In genomic region chr9:137266589-137267453, GRCh38 we compare ENCODE assay signal across 21 cellular contexts. TPM values are rescaled to one million over a fixed set of nuclear protein-coding genes. Genes with fewer than 3 reads are reported as not detected.
A peak's percentile ranks its signal among the peaks of the same experiment; 100 is the strongest.
DNase-seq lines count a peak whose midpoint lies in the region; ATAC-seq, FAIRE-seq and TF ChIP-seq lines count a peak whose summit lies in the region.
"Had no signal": no experiment of that assay in that cellular context is flagged by ENCODE, and none has a peak within 500 bp of the region (broad histone marks: within the 10 kb centered on the region; RNA-seq: fewer than 3 reads in every experiment).

No MANE protein-coding gene starts in this region.

- TF ChIP-seq RAD21 in HepG2 (CRISPR knock-in tag; IDR thresholded peaks at IDR 0.05) = no peak

- no peaks in the 10 kb centered on the region for H4K20me1 ChIP-seq in DOHH2 (ENCODE audit: control insufficient read depth, insufficient read depth, low read depth, low read length)
- H4K20me1 ChIP-seq in HepG2 (ENCODE audit: insufficient read depth, low read length) = no peaks in the 10 kb centered on the region; the same call in 1 of the 2 replicates

- CTCF ChIA-PET in RWPE1 (lab: Yijun Ruan, JAX) (interaction anchor here (1.3 kb wide), 1 partner anchor 10 kb away, joined by 4 read pairs; no protein-coding TSS in a partner anchor), HepG2 (lab: Yijun Ruan, JAX; ENCODE audit: low intra/inter-chr PET ratio, low total read pairs) (no interaction called here)

- H3K27me3 ChIP-seq in DOHH2 (ENCODE audit: control insufficient read depth, low read length) (no peaks in the 10 kb centered on the region), HepG2 (ENCODE audit: control insufficient read depth in 1 of 2, insufficient read depth in 2 of 2, low read length in 2 of 2) (no peaks in the 10 kb centered on the region)

- no peaks in the 10 kb centered on the region for H3K9me2 ChIP-seq in DOHH2 (replicated peaks; ENCODE audit: control insufficient read depth, low read length)

- H3K4me2 ChIP-seq in DOHH2 (ENCODE audit: low read length) (peak overlapping the region; percentile 98), HepG2 (ENCODE audit: low read depth, low read length) (no peak overlapping the region)
- H3K4me2 ChIP-seq: PC-9 had no signal

- TF ChIP-seq CTCF in DOHH2 (IDR thresholded peaks at IDR 0.05; ENCODE audit: low read depth, low read length, poor library complexity, severe bottlenecking) = no peak
- TF ChIP-seq CTCF in RWPE1 (conservative IDR thresholded peaks at IDR 0.05; ENCODE audit: low read depth) = no peak
- TF ChIP-seq CTCF in HepG2 (CRISPR knock-in tag; IDR thresholded peaks at IDR 0.05) = no peak
- TF ChIP-seq CTCF in coronary artery (IDR thresholded peaks at IDR 0.05) = no peak

- peak overlapping the region; percentile 75 for H3K4me3 ChIP-seq in DOHH2 (ENCODE audit: low read length)
- no peak overlapping the region for H3K4me3 ChIP-seq in HepG2 (replicated peaks in 1 of 3; ENCODE audit: insufficient read depth in 1 of 3, low read depth in 2 of 3, low read length in 3 of 3)
- no peak overlapping the region for H3K4me3 ChIP-seq in coronary artery
- H3K4me3 ChIP-seq: PC-9, SK-N-MC had no signal

- POLR2A ChIA-PET in RWPE1 (lab: Yijun Ruan, JAX; ENCODE audit: low non-redundant PET) (interaction anchor here (0.6 kb wide), 1 partner anchor 12 kb away, joined by 3 read pairs; no protein-coding TSS in a partner anchor), HepG2 (lab: Yijun Ruan, JAX) (interaction anchor here (2.5 to 3.4 kb wide), 2 partner anchors 10 to 26 kb away, joined by 11 read pairs; partner anchors contain the start of genes TOR4A and TUBB4B)

- TF ChIP-seq EP300 in HepG2 (IDR thresholded peaks at IDR 0.05; ENCODE audit: low read depth in 2 of 2, low read length in 2 of 2) (no peak), HepG2 (CRISPR knock-in tag; IDR thresholded peaks at IDR 0.05; ENCODE audit: borderline replicate concordance) (no peak)

- intact Hi-C loops in HepG2 (cut with micrococcal nuclease; ENCODE audit: unreplicated experiment) = no loop called here

- no peak overlapping the region for H3K4me3 Mint-ChIP-seq in stimulated activated memory B cell treated with anti-CD40 and anti-IgM and Interleukin-4, amounts not matched to agents 10 μg/mL and 1 μg/mL and 100 μg/mL, for 72 hours
- H3K4me3 Mint-ChIP-seq: CD4-positive, alpha-beta memory T cell had no signal

- H3K9me3 ChIP-seq in DOHH2 (ENCODE audit: control insufficient read depth, insufficient read depth, low read length) = no peaks in the 10 kb centered on the region
- no peaks in the 10 kb centered on the region for H3K9me3 ChIP-seq in HepG2 (ENCODE audit: low read length)

- WGBS in HepG2 (ENCODE audit: low lambda C conversion rate) = 94% methylated on average over 17 of the region's 34 CpGs

- no TSS peak for BruUV-seq in HepG2 (replicated peaks; lab: Mats Ljungman, UMichigan)

- H3K9me3 Mint-ChIP-seq in stimulated activated memory B cell treated with anti-CD40 and anti-IgM and Interleukin-4, amounts not matched to agents 10 μg/mL and 1 μg/mL and 100 μg/mL, for 72 hours = peaks cover 3% of the 10 kb centered on the region
- H3K9me3 Mint-ChIP-seq: CD4-positive, alpha-beta memory T cell; IgD-negative memory B cell had no signal

- FAIRE-seq in HepG2 (lab: Jason Lieb, UNC) = no peak
- FAIRE-seq: H54 had no signal

- peaks cover 38% of the 10 kb centered on the region for H3K4me1 Mint-ChIP-seq in stimulated activated memory B cell treated with anti-CD40 and anti-IgM and Interleukin-4, amounts not matched to agents 10 μg/mL and 1 μg/mL and 100 μg/mL, for 72 hours

- H3K79me2 ChIP-seq in DOHH2 (ENCODE audit: control insufficient read depth, low read length) = peaks cover 47% of the 10 kb centered on the region
- H3K79me2 ChIP-seq in HepG2 (ENCODE audit: insufficient read depth, low read length) = no peaks in the 10 kb centered on the region

- DNase-seq in RWPE1 (ENCODE audit: low spot score) (no peak), HepG2 (ENCODE audit: low spot score) (no peak), coronary artery (ENCODE audit: low spot score) (no peak), nucleus accumbens (lab: John Stamatoyannopoulos, UW) (no peak)
- DNase-seq: Calu3; CD4-positive, alpha-beta memory T cell; DMS53; NCI-H1417 treated with DMSO at 0.1 percent for 48 hours; NCI-H2029; NCI-H2171 treated with DMSO at 0.1 percent for 48 hours; NCI-H748 treated with DMSO at 0.1 percent for 48 hours; PC-9; Right ventricle myocardium superior had no signal

- peaks cover 25% of the 10 kb centered on the region for H3F3A ChIP-seq in DOHH2 (ENCODE audit: control insufficient read depth, insufficient read depth)

- in situ Hi-C loops in HepG2 (cut with HindIII; ENCODE audit: extremely low pct_ligation_motif_present, low pct_unique_long_range_greater_than_20kb) = no loop called here

- no peak for ATAC-seq in HepG2
- no peak for ATAC-seq in stimulated activated memory B cell treated with anti-CD40 and anti-IgM and Interleukin-4, amounts not matched to agents 10 μg/mL and 1 μg/mL and 100 μg/mL, for 72 hours
- ATAC-seq in HG02678 (IDR thresholded peaks at IDR 0.05; ENCODE audit: unreplicated experiment) = no peak

- peak overlapping the region; percentile 84 for H3K27ac ChIP-seq in DOHH2 (ENCODE audit: low read depth, low read length)
- peak overlapping the region; percentile 94 for H3K27ac ChIP-seq in RWPE1
- no peak overlapping the region for H3K27ac ChIP-seq in HepG2 (ENCODE audit: extremely low read length, insufficient read depth, low read length)
- no peak overlapping the region for H3K27ac ChIP-seq in coronary artery
- H3K27ac ChIP-seq: SK-N-MC had no signal

- H3K4me1 ChIP-seq in DOHH2 (ENCODE audit: control insufficient read depth, low read length) (peaks cover 61% of the 10 kb centered on the region), HepG2 (ENCODE audit: insufficient read depth, low read length) (peaks cover 19% of the 10 kb centered on the region)

- no peaks in the 10 kb centered on the region for H3K27me3 Mint-ChIP-seq in stimulated activated memory B cell treated with anti-CD40 and anti-IgM and Interleukin-4, amounts not matched to agents 10 μg/mL and 1 μg/mL and 100 μg/mL, for 72 hours
- H3K27me3 Mint-ChIP-seq: CD4-positive, alpha-beta memory T cell; IgD-negative memory B cell had no signal

- H3K36me3 ChIP-seq in DOHH2 (ENCODE audit: control insufficient read depth, low read length) = peaks cover 72% of the 10 kb centered on the region
- peaks cover 13 to 29% of the 10 kb centered on the region in 2 experiments; a peak in 4 of 5 replicates for H3K36me3 ChIP-seq in HepG2 (replicated peaks in 1 of 2; ENCODE audit: control insufficient read depth in 1 of 2, insufficient read depth in 2 of 2, low read length in 2 of 2)

- TF ChIP-seq POLR2A in HepG2 (IDR thresholded peaks at IDR 0.05; ENCODE audit: insufficient read depth in 1 of 2, low read depth in 2 of 2, low read length in 2 of 2) = no peak

- H3K9ac ChIP-seq in HepG2 (ENCODE audit: insufficient read depth, low read depth, low read length) = no peak overlapping the region

- no peak overlapping the region for H2AFZ ChIP-seq in HepG2 (ENCODE audit: low read length)
- H2AFZ ChIP-seq: PC-9 had no signal

- peaks cover 48% of the 10 kb centered on the region for H3K36me3 Mint-ChIP-seq in stimulated activated memory B cell treated with anti-CD40 and anti-IgM and Interleukin-4, amounts not matched to agents 10 μg/mL and 1 μg/mL and 100 μg/mL, for 72 hours

- H3K27ac Mint-ChIP-seq in stimulated activated memory B cell treated with anti-CD40 and anti-IgM and Interleukin-4, amounts not matched to agents 10 μg/mL and 1 μg/mL and 100 μg/mL, for 72 hours = peak overlapping the region; percentile 76
- H3K27ac Mint-ChIP-seq: CD4-positive, alpha-beta memory T cell had no signal

RNA-seq across cellular contexts. Expression of gene TOR4A, which starts 10.7 kb away (rescaled TPM):
- 7.0 and 14.2 TPM in 2 replicates for total RNA-seq in HepG2 (2016; rRNA removed; fragmentation: Illumina TruSeq; extraction: Trizol)
- total RNA-seq in HepG2 (2016; cell fraction: cytosol; rRNA removed; fragmentation: Illumina TruSeq; extraction: Trizol; ENCODE audit: low read depth) = 1.3 and 1.5 TPM in 2 replicates
- 6.7 and 14.2 TPM in 2 replicates for total RNA-seq in HepG2 (2016; cell fraction: insoluble cytoplasmic fraction; rRNA removed; fragmentation: Illumina TruSeq; extraction: Trizol)
- total RNA-seq in HepG2 (2016; cell fraction: membrane; rRNA removed; fragmentation: Illumina TruSeq; extraction: Trizol) = 5.1 and 6.1 TPM in 2 replicates
- 10.4 and 11.5 TPM in 2 replicates for total RNA-seq in HepG2 (2016; cell fraction: nucleus; rRNA removed; fragmentation: Illumina TruSeq; extraction: Trizol)
- polyA plus RNA-seq in HepG2 (2011; rRNA removed) = 11.1 and 16.4 TPM in 2 replicates
- polyA plus RNA-seq in HepG2 (2011; cell fraction: cytosol; rRNA removed) = 14.3 and 20.7 TPM in 2 replicates
- 17.2 and 18.2 TPM in 2 replicates for polyA plus RNA-seq in HepG2 (2011; cell fraction: nucleus; rRNA removed)
- 6.6 and 10.2 TPM in 2 replicates for polyA plus RNA-seq in HepG2 (2012)
- 1.1 and 1.2 TPM in 2 replicates for polyA plus RNA-seq in HepG2 (2016; cell fraction: cytosol; fragmentation: Illumina TruSeq; extraction: Trizol; ENCODE audit: low read depth)
- 7.9 and 8.2 TPM in 2 replicates for polyA plus RNA-seq in HepG2 (2016; cell fraction: insoluble cytoplasmic fraction; fragmentation: Illumina TruSeq; extraction: Trizol; ENCODE audit: low read depth)
- 3.0 and 3.1 TPM in 2 replicates for polyA plus RNA-seq in HepG2 (2016; cell fraction: membrane; fragmentation: Illumina TruSeq; extraction: Trizol; ENCODE audit: low read depth)
- polyA plus RNA-seq in HepG2 (2016; cell fraction: nucleus; fragmentation: Illumina TruSeq; extraction: Trizol; ENCODE audit: insufficient read depth, low read depth) = 20.6 and 20.8 TPM in 2 replicates
- polyA minus RNA-seq in HepG2 (2011; rRNA and poly(A)+ RNA removed; ENCODE audit: low replicate concordance) = 13.4 and 50.2 TPM in 2 replicates
- polyA minus RNA-seq in HepG2 (2011; cell fraction: cytosol; rRNA and poly(A)+ RNA removed) = 29.6 and 30.9 TPM in 2 replicates
- 6.3 and 7.8 TPM in 2 replicates for polyA minus RNA-seq in HepG2 (2011; cell fraction: nucleus; rRNA and poly(A)+ RNA removed)

RNA-seq across cellular contexts. Expression of gene NELFB, which starts 11.7 kb away (rescaled TPM):
- 38.7 and 45.8 TPM in 2 replicates for total RNA-seq in HepG2 (2016; rRNA removed; fragmentation: Illumina TruSeq; extraction: Trizol)
- total RNA-seq in HepG2 (2016; cell fraction: cytosol; rRNA removed; fragmentation: Illumina TruSeq; extraction: Trizol; ENCODE audit: low read depth) = 11.1 and 13.7 TPM in 2 replicates
- 33.9 and 46.1 TPM in 2 replicates for total RNA-seq in HepG2 (2016; cell fraction: insoluble cytoplasmic fraction; rRNA removed; fragmentation: Illumina TruSeq; extraction: Trizol)
- 31.9 and 34.1 TPM in 2 replicates for total RNA-seq in HepG2 (2016; cell fraction: membrane; rRNA removed; fragmentation: Illumina TruSeq; extraction: Trizol)
- 19.5 and 22.8 TPM in 2 replicates for total RNA-seq in HepG2 (2016; cell fraction: nucleus; rRNA removed; fragmentation: Illumina TruSeq; extraction: Trizol)
- 26.5 and 38.0 TPM in 2 replicates for polyA plus RNA-seq in HepG2 (2011; rRNA removed)
- polyA plus RNA-seq in HepG2 (2011; cell fraction: cytosol; rRNA removed) = 31.2 and 47.6 TPM in 2 replicates
- 58.0 and 66.2 TPM in 2 replicates for polyA plus RNA-seq in HepG2 (2011; cell fraction: nucleus; rRNA removed)
- 37.0 and 38.0 TPM in 2 replicates for polyA plus RNA-seq in HepG2 (2012)
- polyA plus RNA-seq in HepG2 (2016; cell fraction: cytosol; fragmentation: Illumina TruSeq; extraction: Trizol; ENCODE audit: low read depth) = 13.2 and 13.7 TPM in 2 replicates
- polyA plus RNA-seq in HepG2 (2016; cell fraction: insoluble cytoplasmic fraction; fragmentation: Illumina TruSeq; extraction: Trizol; ENCODE audit: low read depth) = 38.8 and 48.5 TPM in 2 replicates
- polyA plus RNA-seq in HepG2 (2016; cell fraction: membrane; fragmentation: Illumina TruSeq; extraction: Trizol; ENCODE audit: low read depth) = 24.3 and 28.9 TPM in 2 replicates
- 40.4 and 45.0 TPM in 2 replicates for polyA plus RNA-seq in HepG2 (2016; cell fraction: nucleus; fragmentation: Illumina TruSeq; extraction: Trizol; ENCODE audit: insufficient read depth, low read depth)
- polyA minus RNA-seq in HepG2 (2011; rRNA and poly(A)+ RNA removed; ENCODE audit: low replicate concordance) = 63.2 and 70.3 TPM in 2 replicates
- polyA minus RNA-seq in HepG2 (2011; cell fraction: cytosol; rRNA and poly(A)+ RNA removed) = 28.7 and 31.0 TPM in 2 replicates
- polyA minus RNA-seq in HepG2 (2011; cell fraction: nucleus; rRNA and poly(A)+ RNA removed) = 10.3 and 11.6 TPM in 2 replicates

RNA-seq across cellular contexts. Expression of gene STPG3, which starts 15.7 kb away (rescaled TPM):
- total RNA-seq in HepG2 (2016; rRNA removed; fragmentation: Illumina TruSeq; extraction: Trizol) = not detected in 2 replicates
- total RNA-seq in HepG2 (2016; cell fraction: cytosol; rRNA removed; fragmentation: Illumina TruSeq; extraction: Trizol; ENCODE audit: low read depth) = not detected in 2 replicates
- total RNA-seq in HepG2 (2016; cell fraction: insoluble cytoplasmic fraction; rRNA removed; fragmentation: Illumina TruSeq; extraction: Trizol) = not detected in 2 replicates
- total RNA-seq in HepG2 (2016; cell fraction: membrane; rRNA removed; fragmentation: Illumina TruSeq; extraction: Trizol) = not detected in 2 replicates
- not detected in 2 replicates for total RNA-seq in HepG2 (2016; cell fraction: nucleus; rRNA removed; fragmentation: Illumina TruSeq; extraction: Trizol)
- not detected in 2 replicates for polyA plus RNA-seq in HepG2 (2011; rRNA removed)
- not detected in 2 replicates for polyA plus RNA-seq in HepG2 (2011; cell fraction: cytosol; rRNA removed)
- 0.45 and 0.50 TPM in 2 replicates for polyA plus RNA-seq in HepG2 (2011; cell fraction: nucleus; rRNA removed)
- polyA plus RNA-seq in HepG2 (2012) = 0.27 and 0.35 TPM in 2 replicates
- polyA plus RNA-seq in HepG2 (2016; cell fraction: cytosol; fragmentation: Illumina TruSeq; extraction: Trizol; ENCODE audit: low read depth) = not detected in 2 replicates
- not detected in 2 replicates for polyA plus RNA-seq in HepG2 (2016; cell fraction: insoluble cytoplasmic fraction; fragmentation: Illumina TruSeq; extraction: Trizol; ENCODE audit: low read depth)
- polyA plus RNA-seq in HepG2 (2016; cell fraction: membrane; fragmentation: Illumina TruSeq; extraction: Trizol; ENCODE audit: low read depth) = not detected in 2 replicates
- polyA plus RNA-seq in HepG2 (2016; cell fraction: nucleus; fragmentation: Illumina TruSeq; extraction: Trizol; ENCODE audit: insufficient read depth, low read depth) = not detected in 2 replicates
- polyA minus RNA-seq in HepG2 (2011; rRNA and poly(A)+ RNA removed; ENCODE audit: low replicate concordance) = 0.23 TPM in 1 of 2 replicates, not detected in the other
- not detected in 2 replicates for polyA minus RNA-seq in HepG2 (2011; cell fraction: cytosol; rRNA and poly(A)+ RNA removed)
- polyA minus RNA-seq in HepG2 (2011; cell fraction: nucleus; rRNA and poly(A)+ RNA removed) = not detected in 2 replicates
- total RNA-seq: Calu3; CD4-positive, alpha-beta memory T cell; HT1080; NCI-H460 had no signal
- polyA plus RNA-seq: CD4-positive, alpha-beta memory T cell; IgD-negative memory B cell had no signal

RNA-seq across cellular contexts. Expression of gene TUBB4B, which starts 25.7 kb away (rescaled TPM):
- total RNA-seq in HepG2 (2016; rRNA removed; fragmentation: Illumina TruSeq; extraction: Trizol) = 412 and 481 TPM in 2 replicates
- 96.3 and 106 TPM in 2 replicates for total RNA-seq in HepG2 (2016; cell fraction: cytosol; rRNA removed; fragmentation: Illumina TruSeq; extraction: Trizol; ENCODE audit: low read depth)
- 424 and 467 TPM in 2 replicates for total RNA-seq in HepG2 (2016; cell fraction: insoluble cytoplasmic fraction; rRNA removed; fragmentation: Illumina TruSeq; extraction: Trizol)
- total RNA-seq in HepG2 (2016; cell fraction: membrane; rRNA removed; fragmentation: Illumina TruSeq; extraction: Trizol) = 128 TPM in 2 replicates
- 195 and 203 TPM in 2 replicates for total RNA-seq in HepG2 (2016; cell fraction: nucleus; rRNA removed; fragmentation: Illumina TruSeq; extraction: Trizol)
- 182 and 243 TPM in 2 replicates for polyA plus RNA-seq in HepG2 (2011; rRNA removed)
- polyA plus RNA-seq in HepG2 (2011; cell fraction: cytosol; rRNA removed) = 251 and 293 TPM in 2 replicates
- polyA plus RNA-seq in HepG2 (2011; cell fraction: nucleus; rRNA removed) = 210 and 235 TPM in 2 replicates
- 190 and 205 TPM in 2 replicates for polyA plus RNA-seq in HepG2 (2012)
- polyA plus RNA-seq in HepG2 (2016; cell fraction: cytosol; fragmentation: Illumina TruSeq; extraction: Trizol; ENCODE audit: low read depth) = 115 and 121 TPM in 2 replicates
- 587 and 625 TPM in 2 replicates for polyA plus RNA-seq in HepG2 (2016; cell fraction: insoluble cytoplasmic fraction; fragmentation: Illumina TruSeq; extraction: Trizol; ENCODE audit: low read depth)
- polyA plus RNA-seq in HepG2 (2016; cell fraction: membrane; fragmentation: Illumina TruSeq; extraction: Trizol; ENCODE audit: low read depth) = 115 and 122 TPM in 2 replicates
- polyA plus RNA-seq in HepG2 (2016; cell fraction: nucleus; fragmentation: Illumina TruSeq; extraction: Trizol; ENCODE audit: insufficient read depth, low read depth) = 355 and 369 TPM in 2 replicates
- polyA minus RNA-seq in HepG2 (2011; rRNA and poly(A)+ RNA removed; ENCODE audit: low replicate concordance) = 270 and 721 TPM in 2 replicates
- 140 and 144 TPM in 2 replicates for polyA minus RNA-seq in HepG2 (2011; cell fraction: cytosol; rRNA and poly(A)+ RNA removed)
- 74.6 and 75.6 TPM in 2 replicates for polyA minus RNA-seq in HepG2 (2011; cell fraction: nucleus; rRNA and poly(A)+ RNA removed)

RNA-seq across cellular contexts. Expression of gene NRARP, which starts 35.2 kb away (rescaled TPM):
- 0.14 and 0.22 TPM in 2 replicates for total RNA-seq in HepG2 (2016; rRNA removed; fragmentation: Illumina TruSeq; extraction: Trizol)
- 0.26 and 0.30 TPM in 2 replicates for total RNA-seq in HepG2 (2016; cell fraction: cytosol; rRNA removed; fragmentation: Illumina TruSeq; extraction: Trizol; ENCODE audit: low read depth)
- total RNA-seq in HepG2 (2016; cell fraction: insoluble cytoplasmic fraction; rRNA removed; fragmentation: Illumina TruSeq; extraction: Trizol) = 0.19 and 0.35 TPM in 2 replicates
- 0.21 and 0.25 TPM in 2 replicates for total RNA-seq in HepG2 (2016; cell fraction: membrane; rRNA removed; fragmentation: Illumina TruSeq; extraction: Trizol)
- total RNA-seq in HepG2 (2016; cell fraction: nucleus; rRNA removed; fragmentation: Illumina TruSeq; extraction: Trizol) = 0.19 and 0.22 TPM in 2 replicates
- polyA plus RNA-seq in HepG2 (2011; rRNA removed) = 0.46 and 0.73 TPM in 2 replicates
- polyA plus RNA-seq in HepG2 (2011; cell fraction: cytosol; rRNA removed) = 0.74 and 1.0 TPM in 2 replicates
- 0.69 and 0.79 TPM in 2 replicates for polyA plus RNA-seq in HepG2 (2011; cell fraction: nucleus; rRNA removed)
- 0.51 and 0.78 TPM in 2 replicates for polyA plus RNA-seq in HepG2 (2012)
- 0.21 and 0.42 TPM in 2 replicates for polyA plus RNA-seq in HepG2 (2016; cell fraction: cytosol; fragmentation: Illumina TruSeq; extraction: Trizol; ENCODE audit: low read depth)
- polyA plus RNA-seq in HepG2 (2016; cell fraction: insoluble cytoplasmic fraction; fragmentation: Illumina TruSeq; extraction: Trizol; ENCODE audit: low read depth) = 0.17 and 0.46 TPM in 2 replicates
- 0.40 and 0.56 TPM in 2 replicates for polyA plus RNA-seq in HepG2 (2016; cell fraction: membrane; fragmentation: Illumina TruSeq; extraction: Trizol; ENCODE audit: low read depth)
- polyA plus RNA-seq in HepG2 (2016; cell fraction: nucleus; fragmentation: Illumina TruSeq; extraction: Trizol; ENCODE audit: insufficient read depth, low read depth) = 0.36 and 0.52 TPM in 2 replicates
- 1.0 and 2.0 TPM in 2 replicates for polyA minus RNA-seq in HepG2 (2011; rRNA and poly(A)+ RNA removed; ENCODE audit: low replicate concordance)
- polyA minus RNA-seq in HepG2 (2011; cell fraction: cytosol; rRNA and poly(A)+ RNA removed) = 0.59 and 0.88 TPM in 2 replicates
- 0.25 TPM in 1 of 2 replicates, not detected in the other for polyA minus RNA-seq in HepG2 (2011; cell fraction: nucleus; rRNA and poly(A)+ RNA removed)
- polyA plus RNA-seq: CD4-positive, alpha-beta memory T cell; IgD-negative memory B cell had no signal

Comparison
In these comparisons a context has a peak if more than half of its experiments do, and no peak if none do; other contexts are left out.
1. H3K27ac ChIP-seq: peak in DOHH2 (single experiment) and RWPE1 (single experiment); none in HepG2 (single experiment) and coronary artery (0 of 2).